Comparison of ENCODE assay signal across 18 cellular contexts in genomic region chr16:23330583-23331249, GRCh38. TPM values are rescaled to one million over a fixed set of nuclear protein-coding genes. Genes with fewer than 3 reads are reported as not detected.
DNase-seq lines count a peak whose midpoint lies in the region; ATAC-seq, FAIRE-seq and TF ChIP-seq lines count a peak whose summit lies in the region.
"Had no signal": no experiment of that assay in that cellular context is flagged by ENCODE, and none has a peak within 500 bp of the region (broad histone marks: within the 10 kb centered on the region; RNA-seq: fewer than 3 reads in every experiment).

No MANE protein-coding gene starts in this region.

- H3K4me1 Mint-ChIP-seq in effector memory CD8-positive, alpha-beta T cell (ENCODE audit: low read depth in 2 of 2), result peaks cover under 1% of the 10 kb centered on the region in 2 donors
- H3K4me1 Mint-ChIP-seq: CD14-positive monocyte had no signal

- BruUV-seq in PC-9 (replicated peaks; lab: Mats Ljungman, UMichigan), result no TSS peak

- no peak overlapping the region for H2AFZ ChIP-seq in PC-9

- H3K27ac ChIP-seq in HEK293 (ENCODE audit: extremely low read depth, low read depth, low read length) (no peak overlapping the region), PC-9 (no peak overlapping the region), colonic mucosa (no peak overlapping the region), small intestine (ENCODE audit: low read depth in 1 of 2, low read length in 1 of 2) (no peak overlapping the region), foreskin keratinocyte (no peak overlapping the region)
- H3K27ac ChIP-seq: SJCRH30 had no signal

- intact Hi-C loops in PC-9 (cut with micrococcal nuclease; ENCODE audit: unreplicated experiment) (loop anchor here (2.0 to 10.0 kb wide), 2 partner anchors 76 to 104 kb away; no protein-coding TSS in a partner anchor), colonic mucosa (cut with DNase I) (no loop called here)

- H3K9me3 ChIP-seq in HEK293 (ENCODE audit: control insufficient read depth, insufficient read depth, low read depth, low read length), result no peaks in the 10 kb centered on the region
- H3K9me3 ChIP-seq in PC-9 (ENCODE audit: insufficient read depth, low read depth), result no peaks in the 10 kb centered on the region
- no peaks in the 10 kb centered on the region for H3K9me3 ChIP-seq in colonic mucosa
- H3K9me3 ChIP-seq in small intestine (ENCODE audit: control insufficient read depth, low read depth), result no peaks in the 10 kb centered on the region
- H3K9me3 ChIP-seq: SJCRH30 had no signal

- no peak overlapping the region for H3K4me2 ChIP-seq in PC-9

- H3K36me3 ChIP-seq in HEK293 (ENCODE audit: control insufficient read depth in 2 of 2, insufficient read depth in 1 of 2, low read length in 2 of 2) (no peaks in the 10 kb centered on the region), PC-9 (ENCODE audit: low read depth) (no peaks in the 10 kb centered on the region), colonic mucosa (no peaks in the 10 kb centered on the region), small intestine (ENCODE audit: control insufficient read depth in 2 of 2, insufficient read depth in 2 of 2, low read length in 2 of 2) (no peaks in the 10 kb centered on the region)
- H3K36me3 ChIP-seq: SJCRH30 had no signal

- no peak overlapping the region for H3K27ac Mint-ChIP-seq in effector memory CD8-positive, alpha-beta T cell
- H3K27ac Mint-ChIP-seq: CD14-positive monocyte had no signal

- POLR2A ChIA-PET in HEK293 (lab: Yijun Ruan, JAX), result interaction anchor here (0.7 kb wide), 1 partner anchor 24 kb away, joined by 4 read pairs; no protein-coding TSS in a partner anchor
- POLR2A ChIA-PET in PC-9 (lab: Charles Lee; ENCODE audit: unreplicated experiment), result interaction anchor here (0.7 kb wide), 1 partner anchor 76 kb away, joined by 17 read pairs; no protein-coding TSS in a partner anchor

- 55 to 76% (median 65%) methylated on average over 11 of the region's 11 CpGs for WGBS in small intestine, 3 donors

- CTCF ChIA-PET in HEK293 (lab: Yijun Ruan, JAX) (interaction anchor here (0.6 to 1.2 kb wide), 2 partner anchors 105 to 186 kb away, joined by 3 read pairs; no protein-coding TSS in a partner anchor), PC-9 (lab: Charles Lee) (no interaction called here)

- H3K4me3 Mint-ChIP-seq in effector memory CD8-positive, alpha-beta T cell, result no peak overlapping the region
- H3K4me3 Mint-ChIP-seq: CD14-positive monocyte had no signal

- H3K27me3 Mint-ChIP-seq in effector memory CD8-positive, alpha-beta T cell, result peaks cover 18 to 32% of the 10 kb centered on the region in 2 donors

- TF ChIP-seq CTCF in HEK293 (tag by site-specific recombination; IDR thresholded peaks at IDR 0.05), result no peak
- no peak for TF ChIP-seq CTCF in PC-9 (conservative IDR thresholded peaks at IDR 0.05)
- no peak for TF ChIP-seq CTCF in colonic mucosa (IDR thresholded peaks at IDR 0.05)
- no peak for TF ChIP-seq CTCF in foreskin keratinocyte (conservative IDR thresholded peaks at IDR 0.05)

- H3K79me2 ChIP-seq in PC-9 (ENCODE audit: low read depth), result no peaks in the 10 kb centered on the region

- H3K36me3 Mint-ChIP-seq in effector memory CD8-positive, alpha-beta T cell (ENCODE audit: insufficient read depth), result no peaks in the 10 kb centered on the region
- H3K36me3 Mint-ChIP-seq: CD14-positive monocyte had no signal

- DNase-seq in PC-9 (peak; percentile 23 to 57), colonic mucosa (peak; percentile 45), small intestine (peak; percentile 4), foreskin keratinocyte (no peak)
- DNase-seq in stimulated activated CD4-positive, alpha-beta T cell treated with anti-CD3 and anti-CD28 coated beads, Interleukin-2, amount 100 ng/mL, for 24 hours, result no peak
- no peak for DNase-seq in effector memory CD8-positive, alpha-beta T cell
- DNase-seq: DMS79, H7, NCI-H1105 treated with DMSO at 0.1 percent for 48 hours, NCI-H1694, NCI-H2081 treated with DMSO at 0.1 percent for 48 hours, NCI-H524 had no signal

- no peaks in the 10 kb centered on the region for H3K9me2 ChIP-seq in PC-9 (ENCODE audit: insufficient read depth)

- no peaks in the 10 kb centered on the region for H4K20me1 ChIP-seq in PC-9 (ENCODE audit: insufficient read depth)

- FAIRE-seq in small intestine (lab: Jason Lieb, UNC), result no peak

- H3K27me3 ChIP-seq in PC-9 (ENCODE audit: insufficient read depth, low read depth) (no peaks in the 10 kb centered on the region), colonic mucosa (no peaks in the 10 kb centered on the region), small intestine (ENCODE audit: control insufficient read depth in 2 of 2, insufficient read depth in 2 of 2, low read length in 2 of 2) (no peaks in the 10 kb centered on the region), foreskin keratinocyte (peaks cover 10% of the 10 kb centered on the region)
- H3K27me3 ChIP-seq: SJCRH30 had no signal

- ATAC-seq in activated CD4-positive, CD25-positive, alpha-beta regulatory T cell treated with anti-CD3 and anti-CD28 coated beads, Interleukin-2, amount 50 U/mL, for 24 hours, result no peak
- no peak for ATAC-seq in foreskin keratinocyte
- no peak for ATAC-seq in effector memory CD8-positive, alpha-beta T cell (replicated peaks)

- no peak overlapping the region for H3K4me3 ChIP-seq in HEK293 (ENCODE audit: low read depth, low read length)
- no peak overlapping the region for H3K4me3 ChIP-seq in PC-9
- H3K4me3 ChIP-seq in colonic mucosa, result no peak overlapping the region
- no peak overlapping the region for H3K4me3 ChIP-seq in small intestine (ENCODE audit: low read depth in 1 of 2, low read length in 2 of 2)
- H3K4me3 ChIP-seq: SJCRH30 had no signal

- no peaks in the 10 kb centered on the region for H3K9me3 Mint-ChIP-seq in effector memory CD8-positive, alpha-beta T cell

- H3K4me1 ChIP-seq in HEK293 (ENCODE audit: control insufficient read depth, insufficient read depth, low read length), result no peaks in the 10 kb centered on the region
- peaks cover 23% of the 10 kb centered on the region for H3K4me1 ChIP-seq in PC-9 (replicated peaks; ENCODE audit: insufficient read depth)
- H3K4me1 ChIP-seq in colonic mucosa, result no peaks in the 10 kb centered on the region
- no peaks in the 10 kb centered on the region for H3K4me1 ChIP-seq in small intestine (ENCODE audit: control insufficient read depth in 2 of 2, insufficient read depth in 1 of 2, low read depth in 1 of 2, low read length in 1 of 2)
- no peaks in the 10 kb centered on the region for H3K4me1 ChIP-seq in foreskin keratinocyte
- H3K4me1 ChIP-seq: SJCRH30 had no signal

- no peak overlapping the region for H3K9ac ChIP-seq in colonic mucosa (ENCODE audit: low read depth in 2 of 2, low read length in 2 of 2)

- peaks cover 13% of the 10 kb centered on the region for H3F3A ChIP-seq in PC-9 (ENCODE audit: insufficient read depth, low read depth)

TF ChIP-seq in HEK293, 187 proteins besides CTCF, POLR2A, EP300 and RAD21:
- TF ChIP-seq ZNF121 (tag by site-specific recombination; IDR thresholded peaks at IDR 0.05) (peak; percentile 48; the same call in 1 of the 2 replicates), ZNF610 (tag by site-specific recombination; IDR thresholded peaks at IDR 0.05; ENCODE audit: borderline replicate concordance) (no peak)
TF ChIP-seq in HEK293: peak in this region for 1.

RNA-seq across cellular contexts. Expression of gene SCNN1B, which starts 28.6 kb away (rescaled TPM):
- total RNA-seq in PC-9 (2021), result 0.57 and 0.60 TPM in 2 replicates
- 10 to 100 TPM; 27.7 to 94.7 TPM for total RNA-seq in colonic mucosa
- polyA plus RNA-seq in small intestine, result 1 to 10 TPM in 2 of 3 donors, not detected in 1; 2.2 to 5.1 TPM
- total RNA-seq in foreskin keratinocyte, result 0.07 TPM in 1 of 2 replicates, not detected in the other
- polyA plus RNA-seq in foreskin keratinocyte, result 0.11 and 0.13 TPM in 2 replicates
- total RNA-seq: HT1080, SJCRH30 had no signal
- polyA plus RNA-seq: AG04450, CD14-positive monocyte had no signal

Comparison
In these comparisons a context has a peak if more than half of its experiments do, and no peak if none do; other contexts are left out.
1. DNase-seq: peak in PC-9 (2 of 2), colonic mucosa (single experiment) and small intestine (single experiment); none in foreskin keratinocyte (0 of 2), stimulated activated CD4-positive, alpha-beta T cell treated with anti-CD3 and anti-CD28 coated beads, Interleukin-2, amount 100 ng/mL, for 24 hours (0 of 2) and effector memory CD8-positive, alpha-beta T cell (0 of 3).
2. RNA of gene SCNN1B, which starts 28.6 kb away (total RNA-seq): 27.7 to 94.7 TPM in colonic mucosa; 0.57 to 0.60 TPM in PC-9 and 0.07 TPM in foreskin keratinocyte; every median in the first group is over 10 times any median in the second.